9 cellular contexts compared by ENCODE assay signal in genomic region chr12:130715996-130716917, GRCh38. TPM values are rescaled to one million over a fixed set of nuclear protein-coding genes. Genes with fewer than 3 reads are reported as not detected.
DNase-seq lines count a peak whose midpoint lies in the region; ATAC-seq, FAIRE-seq and TF ChIP-seq lines count a peak whose summit lies in the region.
"Had no signal": no experiment of that assay in that cellular context is flagged by ENCODE, and none has a peak within 500 bp of the region (broad histone marks: within the 10 kb centered on the region; RNA-seq: fewer than 3 reads in every experiment).

Gene RIMBP2, minus strand, starts transcription at chr12:130716299. Its CDS starts 237,286 bp downstream, at chr12:130479013.

- H3K36me3 Mint-ChIP-seq in WTC11: peaks cover 9% of the 10 kb centered on the region; the same call in 1 of the 2 replicates

- ATAC-seq in WTC11 (peak; percentile 60), GM19452 (IDR thresholded peaks at IDR 0.05; ENCODE audit: unreplicated experiment) (no peak)

- CTCF ChIA-PET in WTC11 (lab: Charles Lee): interaction anchor here (0.8 to 1.4 kb wide), 6 partner anchors 15 to 202 kb away, joined by 3 to 4 read pairs (median 4); no protein-coding TSS in a partner anchor
- CTCF ChIA-PET in OCI-LY7 (lab: Charles Lee; ENCODE audit: unreplicated experiment): interaction anchor here (0.6 to 0.7 kb wide), 2 partner anchors 61 to 122 kb away, joined by 4 to 7 read pairs; no protein-coding TSS in a partner anchor

- peak within 1 kb of the TSS; percentile 25; the same call in 1 of the 2 replicates for H3K4me2 ChIP-seq in KMS-11
- no peak within 1 kb of the TSS for H3K4me2 ChIP-seq in OCI-LY7 (ENCODE audit: low read length)

- no peak for TF ChIP-seq EP300 in suprapubic skin (IDR thresholded peaks at IDR 0.05)

- H4K20me1 ChIP-seq in KMS-11 (ENCODE audit: insufficient read depth) (no peaks in the 10 kb centered on the region), OCI-LY7 (ENCODE audit: insufficient read depth, low read length) (no peaks in the 10 kb centered on the region)

- H3K4me3 Mint-ChIP-seq in WTC11: peak within 1 kb of the TSS; percentile 90
- H3K4me3 Mint-ChIP-seq: activated T-cell treated with anti-CD3 and anti-CD28 coated beads, Interleukin-2, amount 50 U/mL, for 4 hours had no signal

- H3K27ac ChIP-seq in KMS-11: no peak within 1 kb of the TSS
- H3K27ac ChIP-seq in suprapubic skin: no peak within 1 kb of the TSS
- no peak within 1 kb of the TSS for H3K27ac ChIP-seq in OCI-LY7 (ENCODE audit: low read depth, low read length, poor library complexity, severe bottlenecking)

- H2AFZ ChIP-seq in KMS-11 (ENCODE audit: low read depth): peak within 1 kb of the TSS; percentile 57
- H2AFZ ChIP-seq in OCI-LY7 (ENCODE audit: low read length): no peak within 1 kb of the TSS

- no peaks in the 10 kb centered on the region for H3K27me3 ChIP-seq in BE2C
- H3K27me3 ChIP-seq in KMS-11 (ENCODE audit: insufficient read depth, low read depth): no peaks in the 10 kb centered on the region
- peaks cover 42% of the 10 kb centered on the region for H3K27me3 ChIP-seq in suprapubic skin

- H3K27me3 Mint-ChIP-seq in WTC11 (ENCODE audit: low read depth): peaks cover 76% of the 10 kb centered on the region

- POLR2A ChIA-PET in WTC11 (lab: Charles Lee): interaction anchor here (0.6 to 1.7 kb wide), 2 partner anchors 12 to 14 kb away, joined by 3 to 4 read pairs; no protein-coding TSS in a partner anchor
- POLR2A ChIA-PET in OCI-LY7 (lab: Charles Lee): no interaction called here

- no peak within 1 kb of the TSS for H3K27ac Mint-ChIP-seq in WTC11

- peaks cover 10% of the 10 kb centered on the region for H3K9me3 Mint-ChIP-seq in WTC11

- BruUV-seq in OCI-LY7 (replicated peaks; lab: Mats Ljungman, UMichigan): no TSS peak

- H3K4me1 ChIP-seq in BE2C (peaks cover 5% of the 10 kb centered on the region), KMS-11 (ENCODE audit: low read depth, poor library complexity, severe bottlenecking) (no peaks in the 10 kb centered on the region), suprapubic skin (peaks cover 37% of the 10 kb centered on the region), OCI-LY7 (ENCODE audit: insufficient read depth, low read length, poor library complexity, severe bottlenecking) (no peaks in the 10 kb centered on the region)

- H3K9me3 ChIP-seq in BE2C (no peaks in the 10 kb centered on the region; the same call in 1 of the 2 replicates), suprapubic skin (no peaks in the 10 kb centered on the region), OCI-LY7 (ENCODE audit: low read length) (no peaks in the 10 kb centered on the region)

- DNase-seq in BE2C (peak; percentile 90), WTC11 (ENCODE audit: low spot score) (peak; percentile 55), suprapubic skin (ENCODE audit: low spot score in 2 of 2) (no peak), OCI-LY7 (ENCODE audit: low spot score) (no peak)
- DNase-seq in stimulated activated CD4-positive, alpha-beta T cell treated with anti-CD3 and anti-CD28 coated beads, Interleukin-12 subunit alpha, Interleukin-12 subunit beta, amount 100 ng/mL, for 4 hours: no peak
- DNase-seq: activated T-cell treated with anti-CD3 and anti-CD28 coated beads, Interleukin-2, amount 50 U/mL, for 4 hours had no signal

- H3K4me3 ChIP-seq in BE2C (ENCODE audit: low read depth, low read length) (peak within 1 kb of the TSS; percentile 90), KMS-11 (IDR thresholded peaks at IDR 0.05; ENCODE audit: insufficient read depth, low read depth, low read length) (no peak within 1 kb of the TSS), suprapubic skin (peak within 1 kb of the TSS; percentile 50), OCI-LY7 (ENCODE audit: low read depth, low read length, poor library complexity, severe bottlenecking) (no peak within 1 kb of the TSS)

- FAIRE-seq in islet of Langerhans (lab: Jason Lieb, UNC): peak; percentile 81

- WGBS in suprapubic skin: 2% methylated on average over 24 of the region's 33 CpGs

- TF ChIP-seq CTCF in BE2C (IDR thresholded peaks at IDR 0.05; ENCODE audit: low read depth, low read length) (no peak), KMS-11 (conservative IDR thresholded peaks at IDR 0.05; ENCODE audit: low read depth, low read length) (no peak), WTC11 (IDR thresholded peaks at IDR 0.05) (no peak), suprapubic skin (IDR thresholded peaks at IDR 0.05) (no peak), OCI-LY7 (conservative IDR thresholded peaks at IDR 0.05; ENCODE audit: low read length) (no peak)

- intact Hi-C loops in OCI-LY7 (cut with micrococcal nuclease; ENCODE audit: unreplicated experiment): no loop called here

- no peak for TF ChIP-seq POLR2A in suprapubic skin (IDR thresholded peaks at IDR 0.05)

- peaks cover 22% of the 10 kb centered on the region for H3K4me1 Mint-ChIP-seq in WTC11

- no peaks in the 10 kb centered on the region for H3K79me2 ChIP-seq in KMS-11 (ENCODE audit: insufficient read depth, low read depth)
- no peaks in the 10 kb centered on the region for H3K79me2 ChIP-seq in OCI-LY7 (ENCODE audit: insufficient read depth, low read depth, low read length)

- H3K9me2 ChIP-seq in OCI-LY7 (ENCODE audit: insufficient read depth, low read length): no peaks in the 10 kb centered on the region

- H3K9ac ChIP-seq in KMS-11: peak within 1 kb of the TSS; percentile 52; the same call in 1 of the 2 replicates

- H3K36me3 ChIP-seq in BE2C (peaks cover 9% of the 10 kb centered on the region; the same call in 1 of the 2 replicates), KMS-11 (ENCODE audit: insufficient read depth) (no peaks in the 10 kb centered on the region), suprapubic skin (no peaks in the 10 kb centered on the region), OCI-LY7 (ENCODE audit: insufficient read depth, low read length) (no peaks in the 10 kb centered on the region)

TF ChIP-seq in WTC11, 78 proteins besides CTCF, POLR2A, EP300 and RAD21:
- TF ChIP-seq PRDM15 (CRISPR knock-in tag; IDR thresholded peaks at IDR 0.05) (no peak), FOXK1 (CRISPR knock-in tag; IDR thresholded peaks at IDR 0.05) (peak; percentile 38; the same call in 1 of the 2 replicates), E2F5 (CRISPR knock-in tag; IDR thresholded peaks at IDR 0.05) (no peak)

RNA-seq across cellular contexts. Expression of gene RIMBP2, which starts in this region (rescaled TPM):
- polyA plus RNA-seq in BE2C (2012; ENCODE audit: insufficient read depth, insufficient read length, low read depth): 81.9 TPM
- 1.3 to 2.6 TPM (median 1.5 TPM) in 3 replicates for total RNA-seq in WTC11 (2021)
- 10 to 100 TPM in 1 of 4 donors, 1 to 10 TPM in 3; 2.1 to 21.8 (median 3.0) TPM for total RNA-seq in suprapubic skin
- not detected in 2 replicates for total RNA-seq in OCI-LY7 (2014; rRNA removed; shearing (Covaris generic))
- total RNA-seq in OCI-LY7 (2022): not detected in 2 replicates
- total RNA-seq: activated T-cell treated with anti-CD3 and anti-CD28 coated beads, Interleukin-2, amount 50 U/mL, for 4 hours had no signal

Comparison
In these comparisons a context has a peak if more than half of its experiments do, and no peak if none do; other contexts are left out.
1. DNase-seq: peak in BE2C (single experiment) and WTC11 (single experiment); none in suprapubic skin (0 of 2), OCI-LY7 (single experiment) and stimulated activated CD4-positive, alpha-beta T cell treated with anti-CD3 and anti-CD28 coated beads, Interleukin-12 subunit alpha, Interleukin-12 subunit beta, amount 100 ng/mL, for 4 hours (single experiment).
2. H3K4me3 ChIP-seq: peak in BE2C (single experiment) and suprapubic skin (single experiment); none in KMS-11 (single experiment) and OCI-LY7 (single experiment).